Comparison of ENCODE assay signal across 18 cellular contexts in the genomic region with DNA sequence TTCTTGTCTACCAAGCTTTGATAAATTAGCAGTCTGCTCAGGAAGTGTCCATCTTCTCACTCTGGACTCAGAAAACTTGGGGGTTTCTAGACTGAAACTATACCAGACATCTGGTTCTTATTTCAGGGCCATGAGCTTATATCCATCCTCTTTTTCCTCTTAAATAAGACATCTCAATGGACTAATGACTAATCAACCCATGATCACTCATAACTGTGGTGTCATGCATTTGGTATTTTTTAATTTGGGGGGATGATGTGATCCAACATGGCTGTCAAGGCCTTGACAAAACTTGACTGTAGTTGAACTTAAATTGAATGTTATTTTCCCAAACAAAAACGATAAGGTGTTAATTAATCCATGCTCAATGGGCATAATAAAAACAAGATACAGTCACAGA.
A peak's percentile ranks its signal among the peaks of the same experiment; 100 is the strongest.
DNase-seq lines count a peak whose midpoint lies in the region; FAIRE-seq and TF ChIP-seq lines count a peak whose summit lies in the region.
"Had no signal": no experiment of that assay in that cellular context is flagged by ENCODE, and none has a peak within 500 bp of the region (broad histone marks: within the 10 kb centered on the region; RNA-seq: fewer than 3 reads in every experiment).

No MANE protein-coding gene starts in this region.

- WGBS in mesenchymal stem cell, result no CpG with 5 or more reads among the region's 1 CpG

- no peak overlapping the region for H3K4me2 ChIP-seq in mesenchymal stem cell (ENCODE audit: low read length, poor library complexity, severe bottlenecking)
- H3K4me2 ChIP-seq: KMS-11 had no signal

- no peak overlapping the region for H4K8ac ChIP-seq in mesenchymal stem cell (ENCODE audit: low read length)

- H3K23ac ChIP-seq in mesenchymal stem cell (ENCODE audit: low read length in 2 of 2), result no peak overlapping the region

- no peaks in the 10 kb centered on the region for H3K4me1 ChIP-seq in mesenchymal stem cell (ENCODE audit: control insufficient read depth, insufficient read depth, low read depth, low read length)
- H3K4me1 ChIP-seq: SJCRH30 had no signal

- no peak overlapping the region for H2BK15ac ChIP-seq in mesenchymal stem cell (ENCODE audit: low read depth, poor library complexity, severe bottlenecking)

- H2BK5ac ChIP-seq in mesenchymal stem cell (ENCODE audit: low read depth, low read length, poor library complexity, severe bottlenecking), result no peak overlapping the region

- no peak overlapping the region for H2BK12ac ChIP-seq in mesenchymal stem cell (ENCODE audit: low read length in 2 of 2)

- H3K27me3 ChIP-seq in mesenchymal stem cell (ENCODE audit: control insufficient read depth in 1 of 2, insufficient read depth in 1 of 2, low read length in 2 of 2), result no peaks in the 10 kb centered on the region
- H3K27me3 ChIP-seq: SJCRH30 had no signal

- no peak overlapping the region for H2BK120ac ChIP-seq in mesenchymal stem cell (ENCODE audit: low read depth, low read length)

- no peak overlapping the region for H3K4me3 ChIP-seq in epithelial cell of esophagus (ENCODE audit: low read length)
- no peak overlapping the region for H3K4me3 ChIP-seq in mesenchymal stem cell (ENCODE audit: insufficient read depth in 1 of 2, low read depth in 1 of 2, low read length in 2 of 2)
- H3K4me3 ChIP-seq: SJCRH30 had no signal

- no peak for TF ChIP-seq CTCF in epithelial cell of esophagus (IDR thresholded peaks at IDR 0.05; ENCODE audit: insufficient read depth, low read depth, low read length, missing control alignments)

- H3K9ac ChIP-seq in mesenchymal stem cell (ENCODE audit: low read length), result peak overlapping the region; percentile 70
- H3K9ac ChIP-seq: KMS-11 had no signal

- no peak overlapping the region for H3K4ac ChIP-seq in mesenchymal stem cell (ENCODE audit: low read depth in 1 of 2, low read length in 2 of 2)

- no peak overlapping the region for H3K14ac ChIP-seq in mesenchymal stem cell (ENCODE audit: low read length in 2 of 2)

- no peaks in the 10 kb centered on the region for H3K9me3 ChIP-seq in mesenchymal stem cell (ENCODE audit: control insufficient read depth, low read length)
- H3K9me3 ChIP-seq: SJCRH30 had no signal

- H2AK5ac ChIP-seq in mesenchymal stem cell (ENCODE audit: low read length, severe bottlenecking), result no peak overlapping the region

- no peaks in the 10 kb centered on the region for H3K36me3 ChIP-seq in mesenchymal stem cell (ENCODE audit: control insufficient read depth in 1 of 2, insufficient read depth in 2 of 2, low read depth in 1 of 2, low read length in 2 of 2)
- H3K36me3 ChIP-seq: SJCRH30 had no signal

- DNase-seq in GM19239 (ENCODE audit: insufficient read length, low spot score) (no peak), M059J (ENCODE audit: low read depth) (peak; percentile 37), epithelial cell of esophagus (ENCODE audit: low read depth) (peak; percentile 5), mesenchymal stem cell (no peak), midbrain (lab: John Stamatoyannopoulos, UW) (no peak), NCI-H82 (lab: John Stamatoyannopoulos, UW) (no peak), OCI-M1 (lab: John Stamatoyannopoulos, UW) (no peak)
- DNase-seq in activated effector memory CD4-positive, alpha-beta T cell treated with anti-CD3 and anti-CD28 coated beads, Interleukin-2, amount 50 U/mL, for 16 hours, result no peak
- DNase-seq: Calu3; CD4-positive, CD25-positive, alpha-beta regulatory T cell; DMS79 treated with DMSO at 0.1 percent for 48 hours; GOT3; NCI-H1930; NCI-H2171; NCI-H510A; SJCRH30 had no signal

- H3K18ac ChIP-seq in mesenchymal stem cell (ENCODE audit: low read depth in 1 of 2, low read length in 2 of 2), result no peak overlapping the region

- H3K27ac ChIP-seq in mesenchymal stem cell (ENCODE audit: low read length, poor library complexity, severe bottlenecking), result no peak overlapping the region
- H3K27ac ChIP-seq: KMS-11, SJCRH30 had no signal

- no peak overlapping the region for H4K91ac ChIP-seq in mesenchymal stem cell (ENCODE audit: low read length)

- H2AFZ ChIP-seq in mesenchymal stem cell (ENCODE audit: low read depth, low read length), result no peak overlapping the region

- H3K79me1 ChIP-seq in mesenchymal stem cell (replicated peaks; ENCODE audit: low read length, poor library complexity, severe bottlenecking), result peaks cover 1% of the 10 kb centered on the region

- peak; percentile 8 for FAIRE-seq in GM19239 (lab: Jason Lieb, UNC)
- FAIRE-seq: RCC 7860 had no signal

Comparison
In these comparisons a context has a peak if more than half of its experiments do, and no peak if none do; other contexts are left out.
1. DNase-seq: peak in M059J (single experiment) and epithelial cell of esophagus (single experiment); none in GM19239 (single experiment), mesenchymal stem cell (single experiment), activated effector memory CD4-positive, alpha-beta T cell treated with anti-CD3 and anti-CD28 coated beads, Interleukin-2, amount 50 U/mL, for 16 hours (single experiment), midbrain (single experiment), NCI-H82 (single experiment) and OCI-M1 (single experiment).